ENCODE assay signal across 1 cellular context in genomic region chr18:31977270-31977872, GRCh38.
TF ChIP-seq lines count a peak whose summit lies in the region.

No MANE protein-coding gene starts in this region.

TF ChIP-seq in K562, 482 proteins besides CTCF, POLR2A, EP300 and RAD21 (continued from another document):
- TF ChIP-seq USF2 (CRISPR knock-in tag; IDR thresholded peaks at IDR 0.05) (no peak), CBFA2T2 (conservative IDR thresholded peaks at IDR 0.05) (no peak), ARHGAP35 (IDR thresholded peaks at IDR 0.05; ENCODE audit: partially characterized antibody) (no peak), NUFIP1 (IDR thresholded peaks at IDR 0.05; ENCODE audit: partially characterized antibody) (no peak), CEBPG (CRISPR knock-in tag; IDR thresholded peaks at IDR 0.05) (no peak), CEBPG (tag; conservative IDR thresholded peaks at IDR 0.05 in 1 of 2, IDR thresholded peaks at IDR 0.05 in 1 of 2) (no peak), SMARCB1 (IDR thresholded peaks at IDR 0.05; ENCODE audit: insufficient read length, low read depth) (no peak), SIX5 (IDR thresholded peaks at IDR 0.05; ENCODE audit: borderline replicate concordance in 1 of 2, insufficient read depth in 1 of 2, low read depth in 1 of 2, low read length in 2 of 2) (no peak), CHD7 (IDR thresholded peaks at IDR 0.05; ENCODE audit: low read depth, low read length) (no peak), JUND (IDR thresholded peaks at IDR 0.05; ENCODE audit: borderline replicate concordance, low read depth, low read length) (peak; percentile 40; the same call in 1 of the 2 replicates), JUND (tag; IDR thresholded peaks at IDR 0.05; ENCODE audit: borderline replicate concordance, low read depth, low read length) (no peak), MAX (CRISPR knock-in tag; IDR thresholded peaks at IDR 0.05) (no peak), U2AF2 (optimal IDR thresholded peaks at IDR 0.05; ENCODE audit: low read depth, low read length) (no peak), RERE (CRISPR knock-in tag; IDR thresholded peaks at IDR 0.05; ENCODE audit: borderline replicate concordance) (no peak), ARID3A (IDR thresholded peaks at IDR 0.05; ENCODE audit: borderline replicate concordance, low read depth, low read length) (0 out of 2 replicates have a peak, but pooled peaks have one; percentile 8), ATF7 (IDR thresholded peaks at IDR 0.05) (no peak), CSDE1 (IDR thresholded peaks at IDR 0.05) (no peak), POLR3A (IDR thresholded peaks at IDR 0.05; ENCODE audit: borderline replicate concordance, extremely low read depth, insufficient read depth, insufficient read length) (no peak), ZNF668 (CRISPR knock-in tag; IDR thresholded peaks at IDR 0.05) (no peak), MTF1 (CRISPR knock-in tag; IDR thresholded peaks at IDR 0.05; ENCODE audit: borderline replicate concordance) (no peak), TARDBP (IDR thresholded peaks at IDR 0.05) (no peak), JUN (IDR thresholded peaks at IDR 0.05; ENCODE audit: borderline replicate concordance, low read depth, low read length) (no peak), JUN (CRISPR knock-in tag; IDR thresholded peaks at IDR 0.05; ENCODE audit: borderline replicate concordance) (no peak), CBX2 (IDR thresholded peaks at IDR 0.05; ENCODE audit: insufficient read depth, low read length, poor library complexity, severe bottlenecking) (no peak), ZNF717 (CRISPR knock-in tag; IDR thresholded peaks at IDR 0.05) (no peak), U2AF1 (optimal IDR thresholded peaks at IDR 0.05; ENCODE audit: low read depth, low read length) (no peak), SRSF9 (IDR thresholded peaks at IDR 0.05; ENCODE audit: borderline replicate concordance, low read depth, low read length) (no peak), RBM25 (IDR thresholded peaks at IDR 0.05; ENCODE audit: low read depth, low read length, severe bottlenecking) (no peak), HOXB6 (CRISPR knock-in tag; IDR thresholded peaks at IDR 0.05; ENCODE audit: borderline replicate concordance) (no peak), GTF2A2 (tag; IDR thresholded peaks at IDR 0.05) (no peak), ZNF253 (CRISPR knock-in tag; conservative IDR thresholded peaks at IDR 0.05) (no peak), ZNF316 (IDR thresholded peaks at IDR 0.05) (peak; percentile 84), ZNF197 (CRISPR knock-in tag; IDR thresholded peaks at IDR 0.05; ENCODE audit: low read depth) (no peak), DACH1 (IDR thresholded peaks at IDR 0.05; ENCODE audit: partially characterized antibody) (no peak), EGR1 (conservative IDR thresholded peaks at IDR 0.05) (no peak), ZNF431 (CRISPR knock-in tag; IDR thresholded peaks at IDR 0.05) (no peak), ZKSCAN8 (CRISPR knock-in tag; IDR thresholded peaks at IDR 0.05) (no peak), CBX5 (IDR thresholded peaks at IDR 0.05; ENCODE audit: borderline replicate concordance, low read depth) (no peak), MAFF (IDR thresholded peaks at IDR 0.05; ENCODE audit: low read length) (peak; percentile 68), ZNF121 (CRISPR knock-in tag; conservative IDR thresholded peaks at IDR 0.05) (no peak), DEAF1 (CRISPR knock-in tag; IDR thresholded peaks at IDR 0.05) (peak; percentile 73)
TF ChIP-seq in K562: peak in this region for 11.
